ENCODE assay signal across 8 cellular contexts in the genomic region with DNA sequence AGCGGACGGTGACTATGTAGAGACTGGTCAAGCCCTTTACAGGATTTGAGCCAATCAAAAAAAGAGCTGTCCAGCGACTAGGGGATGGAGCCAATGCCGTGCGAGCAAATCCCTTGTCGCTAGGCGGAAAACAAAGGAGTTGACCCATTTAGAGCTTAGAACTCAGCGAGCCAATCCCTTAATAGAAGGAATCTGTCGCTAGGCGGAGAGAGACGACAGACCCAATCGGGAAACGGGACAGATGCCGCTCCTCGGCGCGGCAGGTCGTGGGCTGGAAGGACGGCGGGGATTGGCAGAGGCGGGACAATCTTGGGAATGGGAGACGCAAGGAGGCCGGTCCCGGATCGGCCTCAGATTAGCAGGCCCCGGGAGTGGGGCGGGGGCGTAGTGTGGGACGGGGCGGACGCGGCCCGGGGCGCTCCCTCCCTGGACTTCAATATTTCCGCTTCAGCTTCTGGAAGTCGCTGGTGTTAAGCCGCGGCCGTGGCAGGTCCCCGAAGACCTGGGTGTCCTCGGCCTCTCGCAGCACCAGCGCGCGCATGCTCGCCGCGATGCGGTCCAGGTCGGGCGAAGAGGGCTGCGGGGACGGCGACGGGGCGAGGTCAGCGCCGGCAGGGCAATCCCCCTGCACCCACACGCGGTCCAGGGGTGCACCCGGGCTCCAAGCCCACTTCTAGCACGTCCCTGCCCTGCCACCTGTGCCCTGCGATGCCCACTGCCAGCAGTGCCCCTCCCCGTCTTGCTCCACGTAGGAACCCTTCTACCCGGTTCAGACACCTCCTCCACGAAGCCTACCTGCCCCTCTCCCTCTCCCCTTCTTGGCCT. TPM values are rescaled to one million over a fixed set of nuclear protein-coding genes. Genes with fewer than 3 reads are reported as not detected.
DNase-seq lines count a peak whose midpoint lies in the region; ATAC-seq, FAIRE-seq and TF ChIP-seq lines count a peak whose summit lies in the region.

No MANE protein-coding gene starts in this region.

- no peaks in the 10 kb centered on the region for H3K9me3 ChIP-seq in aorta (ENCODE audit: control insufficient read depth, low read length)

- no peaks in the 10 kb centered on the region for H3K4me1 ChIP-seq in aorta (ENCODE audit: control insufficient read depth in 1 of 2, insufficient read depth in 2 of 2, low read length in 2 of 2)

- peak overlapping the region; percentile 45 for H3K4me3 ChIP-seq in astrocyte of the cerebellum (ENCODE audit: low read depth, low read length)
- peak overlapping the region; percentile 11 to 30 for H3K4me3 ChIP-seq in aorta (ENCODE audit: low read length in 2 of 2)

- no peak for TF ChIP-seq CTCF in astrocyte of the cerebellum (IDR thresholded peaks at IDR 0.05; ENCODE audit: low read depth, low read length, missing control alignments)

- DNase-seq in GM18507 (ENCODE audit: extremely low spot score, insufficient read length, low read depth) (peak; percentile 73), NCI-H2029 (lab: John Stamatoyannopoulos, UW) (peak; percentile 99), T-helper 9 cell (peak; percentile 86), astrocyte of the cerebellum (ENCODE audit: low read depth) (peak; percentile 100), hepatic stellate cell (ENCODE audit: low spot score) (peak; percentile 99), putamen (ENCODE audit: low spot score) (peak; percentile 100), aorta (peak; percentile 97 to 98)

- WGBS in aorta, 2 donors: 0 to 1% methylated on average over 58 to 67 of the region's 67 CpGs

- no peaks in the 10 kb centered on the region for H3K27me3 ChIP-seq in aorta (ENCODE audit: control insufficient read depth in 1 of 2, insufficient read depth in 2 of 2, low read length in 1 of 2)

- H3K27ac ChIP-seq in aorta (ENCODE audit: low read depth in 1 of 2, low read length in 2 of 2): peak overlapping the region in 1 of 2 donors; percentile 30

- in situ Hi-C loops in astrocyte of the cerebellum (cut with HindIII; ENCODE audit: low sequenced_read_pairs): no loop called here

- intact Hi-C loops in aorta (cut with DNase I): loop anchor here (5.0 to 10.0 kb wide), 3 partner anchors 57 to 105 kb away; a partner anchor contains a TSS

- H3K36me3 ChIP-seq in aorta (ENCODE audit: control insufficient read depth in 1 of 2, insufficient read depth in 2 of 2, low read length in 1 of 2): no peaks in the 10 kb centered on the region

- peak; percentile 57 for ATAC-seq in HG02973 (IDR thresholded peaks at IDR 0.05; ENCODE audit: unreplicated experiment)
- ATAC-seq in aorta (ENCODE audit: low FRiP score): peak; percentile 88

- peak; percentile 100 for FAIRE-seq in GM18507 (lab: Jason Lieb, UNC)

RNA-seq across cellular contexts. Expression of a gene that starts 2.3 kb away (rescaled TPM):
- total RNA-seq in aorta: 10 to 100 TPM; 65.2 to 76.5 TPM
- 10 to 100 TPM; 23.7 to 93.0 TPM for polyA plus RNA-seq in aorta

RNA-seq across cellular contexts. Expression of a gene that starts 7.5 kb away (rescaled TPM):
- total RNA-seq in aorta: 10 to 100 TPM; 27.5 to 27.8 TPM
- 10 to 100 TPM; 24.4 to 44.6 TPM for polyA plus RNA-seq in aorta

RNA-seq across cellular contexts. Expression of a gene that starts 7.8 kb away (rescaled TPM):
- 10 to 100 TPM; 41.1 to 52.4 TPM for total RNA-seq in aorta
- polyA plus RNA-seq in aorta: 100 to 1,000 TPM in 1 of 2 donors, 10 to 100 TPM in 1; 22.7 to 102 TPM

RNA-seq across cellular contexts. Expression of a gene that starts 18.7 kb away (rescaled TPM):
- 100 to 1,000 TPM; 103 to 133 TPM for total RNA-seq in aorta
- polyA plus RNA-seq in aorta: 100 to 1,000 TPM in 1 of 2 donors, 10 to 100 TPM in 1; 50.0 to 142 TPM

RNA-seq across cellular contexts. Expression of a gene that starts 27.0 kb away (rescaled TPM):
- 1 to 10 TPM in 1 of 2 donors, under 1 TPM in 1; 0.84 to 7.2 TPM for total RNA-seq in aorta
- under 1 TPM in 1 of 2 donors, not detected in 1; 0.50 TPM for polyA plus RNA-seq in aorta
